9 cellular contexts compared by ENCODE assay signal in the genomic region with DNA sequence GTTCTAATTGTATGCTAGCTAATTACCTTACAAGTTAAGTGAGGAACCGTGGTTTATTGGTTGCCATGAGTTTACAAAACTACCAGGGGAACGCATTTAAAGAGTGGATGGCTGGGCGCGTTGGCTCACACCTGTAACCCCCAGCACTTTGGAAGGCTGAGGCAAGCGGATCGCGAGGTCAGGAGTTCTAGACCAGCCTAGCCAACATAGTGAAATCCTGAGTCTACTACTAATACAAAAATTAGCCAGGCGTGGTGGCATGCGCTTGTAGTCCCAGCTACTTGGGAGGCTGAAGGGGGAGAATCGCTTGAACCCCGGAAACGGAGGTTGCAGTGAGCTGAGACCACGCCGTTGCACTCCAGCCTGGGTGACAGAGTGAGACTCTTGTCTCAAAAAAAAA. TPM values are rescaled to one million over a fixed set of nuclear protein-coding genes. Genes with fewer than 3 reads are reported as not detected.
DNase-seq lines count a peak whose midpoint lies in the region; TF ChIP-seq lines count a peak whose summit lies in the region.
"Had no signal": no experiment of that assay in that cellular context is flagged by ENCODE, and none has a peak within 500 bp of the region (broad histone marks: within the 10 kb centered on the region; RNA-seq: fewer than 3 reads in every experiment).

No MANE protein-coding gene starts in this region.

- H3K79me2 ChIP-seq in OCI-LY1 (ENCODE audit: insufficient read depth, low read length) (peaks cover 15% of the 10 kb centered on the region), neural cell (replicated peaks; ENCODE audit: insufficient read depth, low read length) (peaks cover 33% of the 10 kb centered on the region)

- TF ChIP-seq CTCF in OCI-LY1 (IDR thresholded peaks at IDR 0.05; ENCODE audit: low read length): no peak
- no peak for TF ChIP-seq CTCF in neural cell (IDR thresholded peaks at IDR 0.05; ENCODE audit: poor library complexity, severe bottlenecking)

- H3K36me3 Mint-ChIP-seq in CD4-positive, alpha-beta memory T cell: peaks cover 62 to 67% of the 10 kb centered on the region in 2 donors

- peak overlapping the region; percentile 93 for H3K27ac ChIP-seq in CD4-positive, alpha-beta memory T cell (ENCODE audit: low read depth, low read length)
- H3K27ac ChIP-seq in OCI-LY1 (ENCODE audit: low read depth, low read length, poor library complexity, severe bottlenecking) (no peak overlapping the region), neural cell (ENCODE audit: low read length) (no peak overlapping the region), substantia nigra (ENCODE audit: low read depth, low read length, poor library complexity, severe bottlenecking) (no peak overlapping the region)
- peak overlapping the region; percentile 100 for H3K27ac ChIP-seq in effector memory CD4-positive, alpha-beta T cell (ENCODE audit: insufficient read depth, low read length, poor library complexity, severe bottlenecking)

- CTCF ChIA-PET in CD4-positive, alpha-beta memory T cell (lab: Charles Lee; ENCODE audit: partially characterized antibody): interaction anchor here (1.1 to 5.5 kb wide), 3 partner anchors 9 to 58 kb away, joined by 4 to 37 read pairs (median 4); no protein-coding TSS in a partner anchor

- no peaks in the 10 kb centered on the region for H3K27me3 ChIP-seq in CD4-positive, alpha-beta memory T cell (ENCODE audit: insufficient read depth, low read length)
- no peaks in the 10 kb centered on the region for H3K27me3 ChIP-seq in OCI-LY1 (ENCODE audit: insufficient read depth, low read length)
- no peaks in the 10 kb centered on the region for H3K27me3 ChIP-seq in effector memory CD4-positive, alpha-beta T cell (replicated peaks; ENCODE audit: control insufficient read depth, insufficient read depth, low read length, poor library complexity, severe bottlenecking)
- H3K27me3 ChIP-seq in neural cell (ENCODE audit: insufficient read depth, low read depth, low read length): no peaks in the 10 kb centered on the region

- H3K27me3 Mint-ChIP-seq in CD4-positive, alpha-beta memory T cell: no peaks in the 10 kb centered on the region

- H3K9me3 ChIP-seq in CD4-positive, alpha-beta memory T cell (ENCODE audit: control insufficient read depth in 1 of 2, low read length in 2 of 2): no peaks in the 10 kb centered on the region
- H3K9me3 ChIP-seq in OCI-LY1 (ENCODE audit: low read length) (no peaks in the 10 kb centered on the region), neural cell (ENCODE audit: low read length) (no peaks in the 10 kb centered on the region)
- H3K9me3 ChIP-seq in effector memory CD4-positive, alpha-beta T cell (ENCODE audit: control insufficient read depth, low read length): no peaks in the 10 kb centered on the region

- peaks cover 23 to 63% (median 45%) of the 10 kb centered on the region in 4 donors for H3K4me1 Mint-ChIP-seq in CD4-positive, alpha-beta memory T cell

- H3K9me2 ChIP-seq in OCI-LY1 (ENCODE audit: low read depth, low read length) (no peaks in the 10 kb centered on the region), neural cell (ENCODE audit: insufficient read depth, low read length) (no peaks in the 10 kb centered on the region)

- 0 out of 2 replicates have a peak, but pooled peaks cover 2% of the 10 kb centered on the region for H4K20me1 ChIP-seq in OCI-LY1 (ENCODE audit: insufficient read depth, low read length)
- peaks cover 7% of the 10 kb centered on the region for H4K20me1 ChIP-seq in neural cell (ENCODE audit: insufficient read depth)

- H2AFZ ChIP-seq in OCI-LY1 (ENCODE audit: low read length): no peak overlapping the region
- H2AFZ ChIP-seq in neural cell (ENCODE audit: low read depth, low read length): no peak overlapping the region

- no peak for DNase-seq in CD4-positive, alpha-beta memory T cell
- DNase-seq in effector memory CD4-positive, alpha-beta T cell: no peak
- DNase-seq in substantia nigra (lab: John Stamatoyannopoulos, UW): no peak
- no peak for DNase-seq in dermis blood vessel endothelial cell
- no peak for DNase-seq in NCI-H1694 (lab: John Stamatoyannopoulos, UW)
- DNase-seq in mucosa of gallbladder (ENCODE audit: low spot score): no peak
- DNase-seq: stimulated activated CD4-positive, alpha-beta T cell treated with anti-CD3 and anti-CD28 coated beads, Interleukin-4, amount 100 ng/mL, for 1 hour had no signal

- H3K4me2 ChIP-seq in OCI-LY1 (ENCODE audit: low read length) (peak overlapping the region; percentile 86), neural cell (ENCODE audit: low read length) (peak overlapping the region; percentile 74)

- peak overlapping the region; percentile 30 to 99 (median 93) for H3K27ac Mint-ChIP-seq in CD4-positive, alpha-beta memory T cell

- POLR2A ChIA-PET in CD4-positive, alpha-beta memory T cell (lab: Charles Lee; ENCODE audit: partially characterized antibody): interaction anchor here (2.7 to 5.5 kb wide), 3 partner anchors 8 to 48 kb away, joined by 9 to 75 read pairs (median 51); a partner anchor contains a TSS

- H3K4me3 Mint-ChIP-seq in CD4-positive, alpha-beta memory T cell: peak overlapping the region; percentile 90 to 98 (median 96)

- H3K36me3 ChIP-seq in CD4-positive, alpha-beta memory T cell (ENCODE audit: insufficient read depth, low read length): peaks cover 62% of the 10 kb centered on the region
- H3K36me3 ChIP-seq in OCI-LY1 (ENCODE audit: insufficient read depth, low read length) (peaks cover 65% of the 10 kb centered on the region), neural cell (ENCODE audit: insufficient read depth, low read length) (peaks cover 38% of the 10 kb centered on the region)
- peaks cover 56% of the 10 kb centered on the region for H3K36me3 ChIP-seq in effector memory CD4-positive, alpha-beta T cell (ENCODE audit: control insufficient read depth, insufficient read depth, low read length)

- intact Hi-C loops in CD4-positive, alpha-beta memory T cell (cut with micrococcal nuclease): no loop called here

- H3K9ac ChIP-seq in OCI-LY1 (ENCODE audit: low read length) (no peak overlapping the region), neural cell (ENCODE audit: low read length) (peak overlapping the region; percentile 99)

- TF ChIP-seq EP300 in neural cell (conservative IDR thresholded peaks at IDR 0.05; ENCODE audit: poor library complexity, severe bottlenecking): no peak

- TF ChIP-seq RAD21 in neural cell (conservative IDR thresholded peaks at IDR 0.05): no peak

- H3K4me1 ChIP-seq in CD4-positive, alpha-beta memory T cell (ENCODE audit: insufficient read depth, low read length): peaks cover 52% of the 10 kb centered on the region
- peaks cover 24% of the 10 kb centered on the region for H3K4me1 ChIP-seq in OCI-LY1 (ENCODE audit: insufficient read depth, low read length, severe bottlenecking)
- peaks cover 12% of the 10 kb centered on the region for H3K4me1 ChIP-seq in effector memory CD4-positive, alpha-beta T cell (ENCODE audit: control insufficient read depth, insufficient read depth, low read length, poor library complexity, severe bottlenecking)

- peaks cover 0 to 15% (median 0%) of the 10 kb centered on the region in 8 donors for H3K9me3 Mint-ChIP-seq in CD4-positive, alpha-beta memory T cell

- peaks cover 15% of the 10 kb centered on the region for H3F3A ChIP-seq in OCI-LY1 (ENCODE audit: insufficient read depth, low read length)
- H3F3A ChIP-seq in neural cell (ENCODE audit: insufficient read depth, low read length, poor library complexity, severe bottlenecking): peaks cover 8% of the 10 kb centered on the region

- H3K4me3 ChIP-seq in CD4-positive, alpha-beta memory T cell (ENCODE audit: low read length in 2 of 2): peak overlapping the region; percentile 72 to 90
- H3K4me3 ChIP-seq in OCI-LY1 (ENCODE audit: low read depth, low read length, poor library complexity, severe bottlenecking) (no peak overlapping the region), neural cell (ENCODE audit: low read length) (peak overlapping the region; percentile 94)
- H3K4me3 ChIP-seq in effector memory CD4-positive, alpha-beta T cell (ENCODE audit: insufficient read depth, low read depth, low read length, poor library complexity, severe bottlenecking): peak overlapping the region; percentile 98

TF ChIP-seq in neural cell, 6 proteins besides CTCF, POLR2A, EP300 and RAD21 (continues in another document):
- TF ChIP-seq EZH2 (IDR thresholded peaks at IDR 0.05; ENCODE audit: borderline replicate concordance, insufficient read depth, low read length, poor library complexity, severe bottlenecking) (no peak), POLR2AphosphoS5 (IDR thresholded peaks at IDR 0.05) (no peak), SMC3 (conservative IDR thresholded peaks at IDR 0.05; ENCODE audit: poor library complexity) (no peak)

RNA-seq across cellular contexts. Expression of a gene that starts 2.2 kb away (rescaled TPM):
- total RNA-seq in CD4-positive, alpha-beta memory T cell: 100 to 1,000 TPM; 265 to 269 TPM
- 100 to 1,000 TPM; 333 to 395 TPM for polyA plus RNA-seq in CD4-positive, alpha-beta memory T cell
- polyA plus RNA-seq in neural cell: 165 and 188 TPM in 2 replicates
- polyA minus RNA-seq in neural cell: 286 and 290 TPM in 2 replicates
- total RNA-seq in dermis blood vessel endothelial cell: 115 and 226 TPM in 2 replicates
- 265 TPM for total RNA-seq in mucosa of gallbladder

RNA-seq across cellular contexts. Expression of a gene that starts 49.0 kb away (rescaled TPM):
- 100 to 1,000 TPM; 108 to 113 TPM for total RNA-seq in CD4-positive, alpha-beta memory T cell
- 10 to 100 TPM; 18.4 to 44.7 TPM for polyA plus RNA-seq in CD4-positive, alpha-beta memory T cell
- 158 and 166 TPM in 2 replicates for polyA plus RNA-seq in neural cell
- 198 and 199 TPM in 2 replicates for polyA minus RNA-seq in neural cell
- total RNA-seq in dermis blood vessel endothelial cell (65.2 and 74.9 TPM in 2 replicates), mucosa of gallbladder (72.3 TPM)

Comparison
In these comparisons a context has a peak if more than half of its experiments do, and no peak if none do; other contexts are left out.
1. H3K27ac ChIP-seq: peak in CD4-positive, alpha-beta memory T cell (single experiment) and effector memory CD4-positive, alpha-beta T cell (single experiment); none in OCI-LY1 (single experiment), neural cell (single experiment) and substantia nigra (single experiment).